ENCODE assay signal across 14 cellular contexts in the genomic region with DNA sequence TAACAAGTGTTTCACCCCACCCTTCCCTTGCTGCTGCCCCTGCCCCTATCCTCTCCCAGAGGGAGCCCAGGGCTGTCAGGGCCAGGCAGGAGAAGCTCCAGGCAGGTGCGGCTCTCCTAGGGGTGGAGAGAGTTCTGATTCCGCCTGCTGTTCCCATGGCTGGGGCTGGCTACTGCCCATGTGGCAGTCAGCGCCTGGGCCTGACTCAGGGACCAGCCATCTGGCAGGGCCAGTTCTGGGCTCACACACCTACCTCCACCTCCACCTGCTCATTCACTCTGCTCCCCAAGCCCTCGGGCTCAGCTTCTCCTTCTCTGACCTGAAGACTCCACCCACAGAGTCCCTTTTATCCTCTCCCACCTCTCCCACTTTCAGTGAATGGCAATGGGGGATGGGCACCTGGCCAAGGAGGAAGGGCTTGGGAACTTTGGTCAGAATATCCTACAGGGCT. TPM values are rescaled to one million over a fixed set of nuclear protein-coding genes. Genes with fewer than 3 reads are reported as not detected.
A peak's percentile ranks its signal among the peaks of the same experiment; 100 is the strongest.
DNase-seq lines count a peak whose midpoint lies in the region; ATAC-seq, FAIRE-seq and TF ChIP-seq lines count a peak whose summit lies in the region.
"Had no signal": no experiment of that assay in that cellular context is flagged by ENCODE, and none has a peak within 500 bp of the region (broad histone marks: within the 10 kb centered on the region; RNA-seq: fewer than 3 reads in every experiment).

No MANE protein-coding gene starts in this region.

- no peak overlapping the region for H2BK5ac ChIP-seq in H9 (ENCODE audit: insufficient read length, low read length)

- DNase-seq in H9 (no peak), WERI-Rb-1 (peak; percentile 54), keratinocyte (ENCODE audit: low read depth, low spot score) (no peak), small intestine (peak; percentile 76), GM10248 (ENCODE audit: extremely low spot score) (no peak), D721Med (ENCODE audit: insufficient read length, low spot score) (no peak)
- DNase-seq in activated CD4-positive, alpha-beta T cell treated with anti-CD3 and anti-CD28 coated beads, Interleukin-2, amount 10 ng/mL, durations not matched to agents 7 days and 5 days, result no peak
- DNase-seq: activated CD4-positive, alpha-beta T cell treated with anti-CD3 and anti-CD28 coated beads for 48 hours; activated gamma-delta T cell; CD8-positive, alpha-beta memory T cell; NCI-H1048 had no signal

- no peak overlapping the region for H3K23ac ChIP-seq in H9 (ENCODE audit: insufficient read length, low read depth, low read length)

- no peak overlapping the region for H2BK15ac ChIP-seq in H9 (ENCODE audit: low read depth, low read length)

- peaks cover 2% of the 10 kb centered on the region; the same call in 1 of the 2 replicates for H3K27me3 Mint-ChIP-seq in H9 (ENCODE audit: low read depth)
- H3K27me3 Mint-ChIP-seq in activated CD4-positive, alpha-beta T cell treated with anti-CD3 and anti-CD28 coated beads, Interleukin-2, amount 10 ng/mL, durations not matched to agents 7 days and 5 days, result no peaks in the 10 kb centered on the region

- H3K27me3 ChIP-seq in H9 (ENCODE audit: insufficient read depth, low read length) (no peaks in the 10 kb centered on the region), WERI-Rb-1 (ENCODE audit: insufficient read depth, low read depth, severe bottlenecking) (no peaks in the 10 kb centered on the region), keratinocyte (ENCODE audit: control insufficient read depth, extremely low read depth, insufficient read depth, low read length) (no peaks in the 10 kb centered on the region), small intestine (ENCODE audit: control insufficient read depth in 2 of 2, insufficient read depth in 2 of 2, low read length in 2 of 2) (no peaks in the 10 kb centered on the region)

- H4K5ac ChIP-seq in H9 (ENCODE audit: insufficient read length, low read depth, low read length), result no peak overlapping the region

- no peak overlapping the region for H3K4me3 ChIP-seq in WERI-Rb-1 (ENCODE audit: low read depth, low read length)
- H3K4me3 ChIP-seq in keratinocyte (ENCODE audit: control insufficient read depth in 2 of 3, extremely low read depth in 1 of 3, insufficient read depth in 2 of 3, low read depth in 1 of 3, low read length in 3 of 3), result no peak overlapping the region
- no peak overlapping the region for H3K4me3 ChIP-seq in small intestine (ENCODE audit: low read depth in 1 of 2, low read length in 2 of 2)
- H3K4me3 ChIP-seq: GM12878 had no signal

- POLR2A ChIA-PET in activated CD4-positive, alpha-beta T cell treated with anti-CD3 and anti-CD28 coated beads, Interleukin-2, amount 10 ng/mL, durations not matched to agents 7 days and 5 days (lab: Charles Lee), result no interaction called here
- POLR2A ChIA-PET in GM10248 (lab: Yijun Ruan, JAX), result no interaction called here

- H4K20me1 ChIP-seq in H9 (ENCODE audit: control insufficient read depth, insufficient read depth, insufficient read length) (peaks cover 2% of the 10 kb centered on the region), keratinocyte (ENCODE audit: control insufficient read depth, extremely low read depth, insufficient read depth, low read length) (no peaks in the 10 kb centered on the region)

- H3K9me3 ChIP-seq in H9 (ENCODE audit: control insufficient read depth, low read depth, low read length) (no peaks in the 10 kb centered on the region), WERI-Rb-1 (ENCODE audit: severe bottlenecking) (peaks cover 6% of the 10 kb centered on the region), keratinocyte (ENCODE audit: control insufficient read depth, low read depth, low read length) (peaks cover 4% of the 10 kb centered on the region), small intestine (ENCODE audit: control insufficient read depth, low read depth) (no peaks in the 10 kb centered on the region)

- no peak overlapping the region for H3K56ac ChIP-seq in H9 (ENCODE audit: insufficient read length, low read depth, low read length)

- CTCF ChIA-PET in activated CD4-positive, alpha-beta T cell treated with anti-CD3 and anti-CD28 coated beads, Interleukin-2, amount 10 ng/mL, durations not matched to agents 7 days and 5 days (lab: Charles Lee), result interaction anchor here (0.8 kb wide), 1 partner anchor 14 kb away, joined by 3 read pairs; no protein-coding TSS in a partner anchor
- CTCF ChIA-PET in GM10248 (lab: Yijun Ruan, JAX), result no interaction called here

- H2BK120ac ChIP-seq in H9 (ENCODE audit: low read depth, low read length, poor library complexity, severe bottlenecking), result no peak overlapping the region

- H2BK20ac ChIP-seq in H9 (ENCODE audit: low read depth, low read length, poor library complexity, severe bottlenecking), result no peak overlapping the region

- H3K36me3 ChIP-seq in WERI-Rb-1 (peaks cover 30% of the 10 kb centered on the region), keratinocyte (ENCODE audit: control insufficient read depth in 2 of 2, extremely low read depth in 1 of 2, insufficient read depth in 2 of 2, low read length in 2 of 2) (peaks cover 3 to 16% of the 10 kb centered on the region in 2 experiments), small intestine (ENCODE audit: control insufficient read depth in 2 of 2, insufficient read depth in 2 of 2, low read length in 2 of 2) (no peaks in the 10 kb centered on the region)

- H3T11ph ChIP-seq in H9 (ENCODE audit: low read length), result no peak overlapping the region

- peak; percentile 88 for FAIRE-seq in keratinocyte (lab: Jason Lieb, UNC)
- FAIRE-seq in small intestine (lab: Jason Lieb, UNC), result no peak
- no peak for FAIRE-seq in D721Med (lab: Jason Lieb, UNC)
- FAIRE-seq: GM12878 had no signal

- no peak for ATAC-seq in HG03439 (IDR thresholded peaks at IDR 0.05; ENCODE audit: unreplicated experiment)
- ATAC-seq: GM12878 had no signal

- peaks cover 12 to 22% (median 21%) of the 10 kb centered on the region in 3 experiments for H3K36me3 Mint-ChIP-seq in H9 (ENCODE audit: insufficient read depth in 1 of 3, low read depth in 3 of 3)
- H3K36me3 Mint-ChIP-seq in activated CD4-positive, alpha-beta T cell treated with anti-CD3 and anti-CD28 coated beads, Interleukin-2, amount 10 ng/mL, durations not matched to agents 7 days and 5 days (ENCODE audit: low read depth), result no peaks in the 10 kb centered on the region
- H3K36me3 Mint-ChIP-seq: memory B cell had no signal

- H3K79me1 ChIP-seq in H9 (ENCODE audit: insufficient read depth, low read depth, low read length, poor library complexity, severe bottlenecking), result no peaks in the 10 kb centered on the region

- H3K9me3 Mint-ChIP-seq in H9, result peaks cover 4 to 7% of the 10 kb centered on the region in 2 experiments; a peak in 2 of 5 replicates
- peaks cover 6% of the 10 kb centered on the region for H3K9me3 Mint-ChIP-seq in activated CD4-positive, alpha-beta T cell treated with anti-CD3 and anti-CD28 coated beads, Interleukin-2, amount 10 ng/mL, durations not matched to agents 7 days and 5 days

- H3K79me2 ChIP-seq in H9 (ENCODE audit: insufficient read depth, low read length) (no peaks in the 10 kb centered on the region), keratinocyte (ENCODE audit: control insufficient read depth, insufficient read depth, low read length) (peaks cover 3% of the 10 kb centered on the region)

- H2AK5ac ChIP-seq in H9 (ENCODE audit: insufficient read length, low read length), result no peak overlapping the region

- H3K23me2 ChIP-seq in H9 (ENCODE audit: insufficient read length, low read depth, low read length, poor library complexity, severe bottlenecking), result no peaks in the 10 kb centered on the region

- no peaks in the 10 kb centered on the region for H3K9me1 ChIP-seq in keratinocyte (ENCODE audit: control insufficient read depth, extremely low read depth, insufficient read depth, low read length)

- no peak overlapping the region for H3K14ac ChIP-seq in H9 (ENCODE audit: insufficient read depth, low read length)

- no peaks in the 10 kb centered on the region for H3K4me1 ChIP-seq in H9 (ENCODE audit: insufficient read depth, low read length)
- peaks cover 53% of the 10 kb centered on the region for H3K4me1 ChIP-seq in keratinocyte (ENCODE audit: control insufficient read depth, extremely low read depth, insufficient read depth, low read length)
- peaks cover 2 to 15% of the 10 kb centered on the region in 2 donors for H3K4me1 ChIP-seq in small intestine (ENCODE audit: control insufficient read depth in 2 of 2, insufficient read depth in 1 of 2, low read depth in 1 of 2, low read length in 1 of 2)

- H4K8ac ChIP-seq in H9 (replicated peaks; ENCODE audit: insufficient read length, low read depth, low read length), result no peak overlapping the region

- no peak overlapping the region for H3K18ac ChIP-seq in H9 (ENCODE audit: insufficient read length, low read depth, low read length)

- dilution Hi-C loops in keratinocyte (cut with MboI; ENCODE audit: extremely low pct_ligation_motif_present, low sequenced_read_pairs), result no loop called here

- H2BK12ac ChIP-seq in H9 (ENCODE audit: insufficient read length, low read depth, low read length), result no peak overlapping the region

- no peak overlapping the region for H3K9ac ChIP-seq in H9 (ENCODE audit: extremely low read depth, insufficient read length, low read length)
- peak overlapping the region; percentile 42 for H3K9ac ChIP-seq in keratinocyte (ENCODE audit: control insufficient read depth, extremely low read depth, insufficient read depth, low read length)

- H3K4me2 ChIP-seq in H9 (ENCODE audit: insufficient read depth, insufficient read length, low read length) (no peak overlapping the region), keratinocyte (ENCODE audit: control insufficient read depth, extremely low read depth, insufficient read depth, low read depth, low read length) (peak overlapping the region; percentile 45)

- H3K4ac ChIP-seq in H9 (ENCODE audit: low read depth, low read length), result no peak overlapping the region

- WGBS in H9 (ENCODE audit: extremely low coverage, insufficient read length, low lambda C conversion rate), result no CpG with 5 or more reads among the region's 4 CpGs
- WGBS in small intestine, 3 donors, result 24 to 71% (median 46%) methylated on average over 4 of the region's 4 CpGs

- peak overlapping the region in 2 of 3 experiments; percentile 24 to 29; a peak in 2 of 7 replicates for H3K27ac Mint-ChIP-seq in H9
- H3K27ac Mint-ChIP-seq in activated CD4-positive, alpha-beta T cell treated with anti-CD3 and anti-CD28 coated beads, Interleukin-2, amount 10 ng/mL, durations not matched to agents 7 days and 5 days, result no peak overlapping the region
- H3K27ac Mint-ChIP-seq: memory B cell had no signal

- no peak overlapping the region for H4K91ac ChIP-seq in H9 (ENCODE audit: insufficient read length, low read depth, low read length)

- H3K4me1 Mint-ChIP-seq in H9, result peaks cover 14 to 17% of the 10 kb centered on the region in 2 experiments
- H3K4me1 Mint-ChIP-seq in activated CD4-positive, alpha-beta T cell treated with anti-CD3 and anti-CD28 coated beads, Interleukin-2, amount 10 ng/mL, durations not matched to agents 7 days and 5 days, result peaks cover 2% of the 10 kb centered on the region
- H3K4me1 Mint-ChIP-seq: CD8-positive, alpha-beta memory T cell; memory B cell had no signal

- TF ChIP-seq CTCF in H9 (conservative IDR thresholded peaks at IDR 0.05), result no peak
- TF ChIP-seq CTCF in WERI-Rb-1 (IDR thresholded peaks at IDR 0.05; ENCODE audit: low read depth, low read length), result no peak
- TF ChIP-seq CTCF in keratinocyte (optimal IDR thresholded peaks at IDR 0.05 in 1 of 3, IDR thresholded peaks at IDR 0.05 in 1 of 3, conservative IDR thresholded peaks at IDR 0.05 in 1 of 3; ENCODE audit: extremely low read depth in 1 of 3, insufficient read depth in 2 of 3, low read length in 3 of 3), result no peak
- TF ChIP-seq CTCF in GM10248 (IDR thresholded peaks at IDR 0.05; ENCODE audit: control extremely low read depth, extremely low read depth, low read depth, missing control alignments), result no peak
- TF ChIP-seq CTCF in D721Med (IDR thresholded peaks at IDR 0.05; ENCODE audit: insufficient read depth, missing control alignments), result no peak

- H3K27ac ChIP-seq in H9 (ENCODE audit: insufficient read length, low read depth, low read length) (no peak overlapping the region), WERI-Rb-1 (peak overlapping the region; percentile 25), keratinocyte (ENCODE audit: control insufficient read depth, insufficient read depth, low read length) (peak overlapping the region; percentile 78), small intestine (ENCODE audit: low read depth in 1 of 2, low read length in 1 of 2) (peak overlapping the region in 1 of 2 donors; percentile 65)

- H2AFZ ChIP-seq in H9 (ENCODE audit: low read length) (no peak overlapping the region), keratinocyte (ENCODE audit: control insufficient read depth, low read length) (no peak overlapping the region)

- no peak overlapping the region for H3K4me3 Mint-ChIP-seq in H9
- H3K4me3 Mint-ChIP-seq in activated CD4-positive, alpha-beta T cell treated with anti-CD3 and anti-CD28 coated beads, Interleukin-2, amount 10 ng/mL, durations not matched to agents 7 days and 5 days, result no peak overlapping the region
- H3K4me3 Mint-ChIP-seq: CD8-positive, alpha-beta memory T cell; memory B cell had no signal

RNA-seq across cellular contexts. Expression of gene AMOTL2, which starts 23.4 kb away (rescaled TPM):
- 30.9 and 35.3 TPM in 2 replicates for total RNA-seq in H9 (2021)
- polyA plus RNA-seq in keratinocyte, result 39.8 to 57.2 TPM (median 45.6 TPM) in 3 replicates
- polyA plus RNA-seq in keratinocyte (2011; ENCODE audit: low read depth), result 52.7 TPM
- 30.8 and 32.5 TPM in 2 replicates for polyA plus RNA-seq in keratinocyte (2011; cell fraction: cytosol; rRNA removed)
- polyA plus RNA-seq in keratinocyte (2011; cell fraction: nucleus; rRNA removed), result 88.6 and 88.9 TPM in 2 replicates
- 44.4 and 81.4 TPM in 2 replicates for polyA plus RNA-seq in keratinocyte (2012; ENCODE audit: low replicate concordance)
- 49.8 to 105 TPM (median 62.0 TPM) in 3 replicates for polyA minus RNA-seq in keratinocyte
- 64.5 TPM for polyA minus RNA-seq in keratinocyte (2011; cell fraction: cytosol; rRNA and poly(A)+ RNA removed)
- polyA minus RNA-seq in keratinocyte (2011; cell fraction: nucleus; rRNA and poly(A)+ RNA removed), result 82.0 and 84.4 TPM in 2 replicates
- 10 to 100 TPM in 1 of 3 donors, 1 to 10 TPM in 2; 6.7 to 11.5 (median 9.2) TPM for polyA plus RNA-seq in small intestine
- not detected for total RNA-seq in activated CD4-positive, alpha-beta T cell treated with anti-CD3 and anti-CD28 coated beads, Interleukin-2, amount 10 ng/mL, durations not matched to agents 7 days and 5 days
- total RNA-seq: CD8-positive, alpha-beta memory T cell had no signal

Comparison
In these comparisons a context has a peak if more than half of its experiments do, and no peak if none do; other contexts are left out.
1. DNase-seq: peak in WERI-Rb-1 (single experiment) and small intestine (single experiment); none in H9 (single experiment), keratinocyte (single experiment), activated CD4-positive, alpha-beta T cell treated with anti-CD3 and anti-CD28 coated beads, Interleukin-2, amount 10 ng/mL, durations not matched to agents 7 days and 5 days (single experiment), GM10248 (single experiment) and D721Med (single experiment).
2. RNA of gene AMOTL2, which starts 23.4 kb away (total RNA-seq): 30.9 to 35.3 TPM in H9; not detected in activated CD4-positive, alpha-beta T cell treated with anti-CD3 and anti-CD28 coated beads, Interleukin-2, amount 10 ng/mL, durations not matched to agents 7 days and 5 days; every median in the first group is over 10 times any median in the second.